In genomic region chr17:79159471-79159870, GRCh38 we compare ENCODE assay signal across 22 cellular contexts.
DNase-seq lines count a peak whose midpoint lies in the region; ATAC-seq, FAIRE-seq and TF ChIP-seq lines count a peak whose summit lies in the region.
"Had no signal": no experiment of that assay in that cellular context is flagged by ENCODE, and none has a peak within 500 bp of the region (broad histone marks: within the 10 kb centered on the region; RNA-seq: fewer than 3 reads in every experiment).

No MANE protein-coding gene starts in this region.

- H3K4me3 Mint-ChIP-seq in WTC11: no peak overlapping the region
- H3K4me3 Mint-ChIP-seq: B cell; CD4-positive, CD25-positive, alpha-beta regulatory T cell; CD8-positive, alpha-beta T cell; GM23338 had no signal

- no peaks in the 10 kb centered on the region for H3F3A ChIP-seq in SK-N-SH (replicated peaks; ENCODE audit: insufficient read depth)

- no peaks in the 10 kb centered on the region for H3K27me3 ChIP-seq in mesendoderm (ENCODE audit: insufficient read depth, low read length, poor library complexity)
- peaks cover 29% of the 10 kb centered on the region for H3K27me3 ChIP-seq in SK-N-SH (ENCODE audit: insufficient read depth)
- H3K27me3 ChIP-seq: BLaER1 had no signal

- peak; percentile 89 for FAIRE-seq in urothelium cell line (lab: Jason Lieb, UNC)
- FAIRE-seq: D721Med, GM12878, GM18507, H54 had no signal

- no CpG with 5 or more reads among the region's 6 CpGs for WGBS in mesendoderm (ENCODE audit: extremely low coverage, insufficient coverage, low lambda C conversion rate)
- 56% methylated on average over 6 of the region's 6 CpGs for WGBS in SK-N-SH (ENCODE audit: low lambda C conversion rate)

- no peaks in the 10 kb centered on the region for H3K79me1 ChIP-seq in mesendoderm (ENCODE audit: low read length)

- H3K27ac Mint-ChIP-seq in WTC11: peak overlapping the region; percentile 53; the same call in 1 of the 2 replicates
- H3K27ac Mint-ChIP-seq: B cell; CD8-positive, alpha-beta T cell; GM23338 had no signal

- CTCF ChIA-PET in HEK293 (lab: Yijun Ruan, JAX): interaction anchor here (0.6 to 1.0 kb wide), 3 partner anchors 34 to 942 kb away, joined by 3 read pairs; no protein-coding TSS in a partner anchor
- CTCF ChIA-PET in WTC11 (lab: Charles Lee): interaction anchor here (1.2 to 2.1 kb wide), 5 partner anchors 9 to 234 kb away, joined by 4 to 7 read pairs (median 6); no protein-coding TSS in a partner anchor
- CTCF ChIA-PET in SK-N-SH (lab: Yijun Ruan, JAX): interaction anchor here (0.7 to 34.2 kb wide), 10 partner anchors 10 to 233 kb away, joined by 3 to 571 read pairs (median 6); no protein-coding TSS in a partner anchor

- no peak overlapping the region for H3K27ac ChIP-seq in HEK293 (ENCODE audit: extremely low read depth, low read depth, low read length)
- no peak overlapping the region for H3K27ac ChIP-seq in mesendoderm (ENCODE audit: low read depth, low read length)
- no peak overlapping the region for H3K27ac ChIP-seq in SK-N-SH (ENCODE audit: low read depth in 2 of 2, low read length in 1 of 2)
- H3K27ac ChIP-seq: C4-2B had no signal

- H3K9me3 Mint-ChIP-seq in WTC11: no peaks in the 10 kb centered on the region
- H3K9me3 Mint-ChIP-seq: CD4-positive, CD25-positive, alpha-beta regulatory T cell; CD8-positive, alpha-beta T cell; GM23338 had no signal

- H3K9me2 ChIP-seq in SK-N-SH: no peaks in the 10 kb centered on the region

- no peak overlapping the region for H2AK5ac ChIP-seq in mesendoderm (ENCODE audit: low read length)

- H3K4me1 ChIP-seq in HEK293 (ENCODE audit: control insufficient read depth, insufficient read depth, low read length): peaks cover 4% of the 10 kb centered on the region; the same call in 1 of the 2 replicates
- no peaks in the 10 kb centered on the region for H3K4me1 ChIP-seq in mesendoderm (ENCODE audit: control insufficient read depth, low read depth, low read length)
- peaks cover 0 to 36% of the 10 kb centered on the region in 2 experiments; a peak in 2 of 4 replicates for H3K4me1 ChIP-seq in SK-N-SH (ENCODE audit: control insufficient read depth in 1 of 2, insufficient read depth in 2 of 2, low read depth in 1 of 2, low read length in 1 of 2)

- no peak overlapping the region for H2BK15ac ChIP-seq in mesendoderm (replicated peaks; ENCODE audit: low read depth)

- POLR2A ChIA-PET in HEK293 (lab: Yijun Ruan, JAX): no interaction called here
- POLR2A ChIA-PET in WTC11 (lab: Charles Lee): no interaction called here
- POLR2A ChIA-PET in SK-N-SH (lab: Yijun Ruan, JAX): interaction anchor here (1.3 kb wide), 1 partner anchor 85 kb away, joined by 3 read pairs; the partner anchor contains the start of gene ENGASE

- H3K4me1 Mint-ChIP-seq in WTC11: peaks cover 5% of the 10 kb centered on the region; the same call in 1 of the 2 replicates

- H3K79me2 ChIP-seq in mesendoderm (ENCODE audit: control insufficient read depth, insufficient read depth, low read length) (no peaks in the 10 kb centered on the region), SK-N-SH (ENCODE audit: insufficient read depth) (no peaks in the 10 kb centered on the region)

- H3K18ac ChIP-seq in mesendoderm (ENCODE audit: low read length): no peak overlapping the region

- no peak for TF ChIP-seq RAD21 in SK-N-SH (IDR thresholded peaks at IDR 0.05; ENCODE audit: low read length)

- no peak overlapping the region for H2AFZ ChIP-seq in SK-N-SH (ENCODE audit: low read depth)
- H2AFZ ChIP-seq: GM23338 had no signal

- H3K36me3 ChIP-seq in HEK293 (ENCODE audit: control insufficient read depth in 2 of 2, insufficient read depth in 1 of 2, low read length in 2 of 2) (no peaks in the 10 kb centered on the region), mesendoderm (ENCODE audit: control insufficient read depth, insufficient read depth, low read length) (no peaks in the 10 kb centered on the region), SK-N-SH (replicated peaks in 1 of 2; ENCODE audit: control insufficient read depth in 1 of 2, insufficient read depth in 2 of 2, low read length in 1 of 2) (no peaks in the 10 kb centered on the region)
- H3K36me3 ChIP-seq: BLaER1 had no signal

- no peak overlapping the region for H2BK120ac ChIP-seq in mesendoderm (ENCODE audit: low read depth, low read length)

- H3K9me3 ChIP-seq in HEK293 (ENCODE audit: control insufficient read depth, insufficient read depth, low read depth, low read length): no peaks in the 10 kb centered on the region
- H3K9me3 ChIP-seq in SK-N-SH: no peaks in the 10 kb centered on the region
- H3K9me3 ChIP-seq: BLaER1 had no signal

- H3K4ac ChIP-seq in mesendoderm (ENCODE audit: low read depth, low read length): no peak overlapping the region

- TF ChIP-seq CTCF in HEK293 (tag by site-specific recombination; IDR thresholded peaks at IDR 0.05) (no peak), WTC11 (IDR thresholded peaks at IDR 0.05) (no peak), SK-N-SH (IDR thresholded peaks at IDR 0.05) (no peak)

- DNase-seq in WTC11 (ENCODE audit: low spot score) (no peak), mesendoderm (no peak), urothelium cell line (ENCODE audit: low spot score) (no peak), NCI-H526 treated with DMSO at 0.1 percent for 48 hours (lab: John Stamatoyannopoulos, UW) (no peak), SK-N-SH (no peak)
- DNase-seq in activated CD4-positive, alpha-beta T cell treated with anti-CD3 and anti-CD28 coated beads for 1 hour: no peak
- DNase-seq: CD4-positive, CD25-positive, alpha-beta regulatory T cell; CD8-positive, alpha-beta T cell; DMS 273 treated with DMSO at 0.1 percent for 48 hours; DMS79; EL; GDM1; HCEC 1CT had no signal

- no peaks in the 10 kb centered on the region for H3K36me3 Mint-ChIP-seq in WTC11
- H3K36me3 Mint-ChIP-seq: CD4-positive, CD25-positive, alpha-beta regulatory T cell; CD8-positive, alpha-beta T cell had no signal

- no peak for ATAC-seq in WTC11
- ATAC-seq: CD8-positive, alpha-beta T cell; GM12878; GM23338 had no signal

- no peaks in the 10 kb centered on the region for H4K20me1 ChIP-seq in SK-N-SH (ENCODE audit: insufficient read depth)
- H4K20me1 ChIP-seq: BLaER1 had no signal

- no peak overlapping the region for H4K8ac ChIP-seq in mesendoderm (ENCODE audit: low read depth, low read length)

- peak overlapping the region; percentile 50 for H3K56ac ChIP-seq in mesendoderm (ENCODE audit: low read length)

- no peak overlapping the region for H4K5ac ChIP-seq in mesendoderm (ENCODE audit: low read length)

- no peak overlapping the region for H3K4me3 ChIP-seq in HEK293 (ENCODE audit: low read depth, low read length)
- H3K4me3 ChIP-seq in mesendoderm (ENCODE audit: low read length): no peak overlapping the region
- no peak overlapping the region for H3K4me3 ChIP-seq in SK-N-SH (ENCODE audit: low read depth in 2 of 2, low read length in 1 of 2)
- H3K4me3 ChIP-seq: BLaER1, GM12878, GM23338 had no signal

- H2BK5ac ChIP-seq in mesendoderm (ENCODE audit: low read length): no peak overlapping the region

- no peak overlapping the region for H3K4me2 ChIP-seq in mesendoderm (ENCODE audit: low read length)
- no peak overlapping the region for H3K4me2 ChIP-seq in SK-N-SH
- H3K4me2 ChIP-seq: BLaER1, GM23338 had no signal

- H3K27me3 Mint-ChIP-seq in WTC11 (ENCODE audit: low read depth): no peaks in the 10 kb centered on the region
- H3K27me3 Mint-ChIP-seq: CD4-positive, CD25-positive, alpha-beta regulatory T cell had no signal

- no peak for TF ChIP-seq EP300 in SK-N-SH (IDR thresholded peaks at IDR 0.05; ENCODE audit: borderline replicate concordance in 1 of 2, low read depth in 1 of 2, low read length in 1 of 2)

- no peak overlapping the region for H3K23ac ChIP-seq in mesendoderm (ENCODE audit: low read length)

- no peak overlapping the region for H3K9ac ChIP-seq in mesendoderm (ENCODE audit: low read length)
- H3K9ac ChIP-seq in SK-N-SH: no peak overlapping the region
- H3K9ac ChIP-seq: BLaER1 had no signal

TF ChIP-seq in HEK293, 187 proteins besides CTCF, POLR2A, EP300 and RAD21 (continues in another document):
- TF ChIP-seq, protein P1, sequence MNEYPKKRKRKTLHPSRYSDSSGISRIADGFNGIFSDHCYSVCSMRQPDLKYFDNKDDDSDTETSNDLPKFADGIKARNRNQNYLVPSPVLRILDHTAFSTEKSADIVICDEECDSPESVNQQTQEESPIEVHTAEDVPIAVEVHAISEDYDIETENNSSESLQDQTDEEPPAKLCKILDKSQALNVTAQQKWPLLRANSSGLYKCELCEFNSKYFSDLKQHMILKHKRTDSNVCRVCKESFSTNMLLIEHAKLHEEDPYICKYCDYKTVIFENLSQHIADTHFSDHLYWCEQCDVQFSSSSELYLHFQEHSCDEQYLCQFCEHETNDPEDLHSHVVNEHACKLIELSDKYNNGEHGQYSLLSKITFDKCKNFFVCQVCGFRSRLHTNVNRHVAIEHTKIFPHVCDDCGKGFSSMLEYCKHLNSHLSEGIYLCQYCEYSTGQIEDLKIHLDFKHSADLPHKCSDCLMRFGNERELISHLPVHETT (tag by site-specific recombination; IDR thresholded peaks at IDR 0.05): no peak
- no peak for TF ChIP-seq MEIS1 (CRISPR knock-in tag; IDR thresholded peaks at IDR 0.05; ENCODE audit: borderline replicate concordance)

TF ChIP-seq in WTC11, 78 proteins besides CTCF, POLR2A, EP300 and RAD21:
- TF ChIP-seq EMX1 (CRISPR knock-in tag; IDR thresholded peaks at IDR 0.05) (no peak), NFATC4 (CRISPR knock-in tag; IDR thresholded peaks at IDR 0.05) (no peak)
TF ChIP-seq in WTC11: peak in this region for 0.

TF ChIP-seq in SK-N-SH, 30 proteins besides CTCF, POLR2A, EP300 and RAD21 (continues in another document):
- TF ChIP-seq, protein P2, sequence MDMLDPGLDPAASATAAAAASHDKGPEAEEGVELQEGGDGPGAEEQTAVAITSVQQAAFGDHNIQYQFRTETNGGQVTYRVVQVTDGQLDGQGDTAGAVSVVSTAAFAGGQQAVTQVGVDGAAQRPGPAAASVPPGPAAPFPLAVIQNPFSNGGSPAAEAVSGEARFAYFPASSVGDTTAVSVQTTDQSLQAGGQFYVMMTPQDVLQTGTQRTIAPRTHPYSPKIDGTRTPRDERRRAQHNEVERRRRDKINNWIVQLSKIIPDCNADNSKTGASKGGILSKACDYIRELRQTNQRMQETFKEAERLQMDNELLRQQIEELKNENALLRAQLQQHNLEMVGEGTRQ (IDR thresholded peaks at IDR 0.05; ENCODE audit: borderline replicate concordance, low read depth, low read length): no peak
- no peak for TF ChIP-seq TEAD4 (IDR thresholded peaks at IDR 0.05; ENCODE audit: borderline replicate concordance, insufficient read depth)
- TF ChIP-seq NFIC (IDR thresholded peaks at IDR 0.05; ENCODE audit: borderline replicate concordance): no peak
- no peak for TF ChIP-seq NRF1 (IDR thresholded peaks at IDR 0.05; ENCODE audit: low read depth, low read length)
- no peak for TF ChIP-seq GATA2 (CRISPR knock-in tag; IDR thresholded peaks at IDR 0.05)
- TF ChIP-seq, protein P3, sequence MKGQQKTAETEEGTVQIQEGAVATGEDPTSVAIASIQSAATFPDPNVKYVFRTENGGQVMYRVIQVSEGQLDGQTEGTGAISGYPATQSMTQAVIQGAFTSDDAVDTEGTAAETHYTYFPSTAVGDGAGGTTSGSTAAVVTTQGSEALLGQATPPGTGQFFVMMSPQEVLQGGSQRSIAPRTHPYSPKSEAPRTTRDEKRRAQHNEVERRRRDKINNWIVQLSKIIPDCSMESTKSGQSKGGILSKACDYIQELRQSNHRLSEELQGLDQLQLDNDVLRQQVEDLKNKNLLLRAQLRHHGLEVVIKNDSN (IDR thresholded peaks at IDR 0.05; ENCODE audit: borderline replicate concordance, low read depth): no peak
